Comparison of ENCODE assay signal across 12 cellular contexts in the genomic region with DNA sequence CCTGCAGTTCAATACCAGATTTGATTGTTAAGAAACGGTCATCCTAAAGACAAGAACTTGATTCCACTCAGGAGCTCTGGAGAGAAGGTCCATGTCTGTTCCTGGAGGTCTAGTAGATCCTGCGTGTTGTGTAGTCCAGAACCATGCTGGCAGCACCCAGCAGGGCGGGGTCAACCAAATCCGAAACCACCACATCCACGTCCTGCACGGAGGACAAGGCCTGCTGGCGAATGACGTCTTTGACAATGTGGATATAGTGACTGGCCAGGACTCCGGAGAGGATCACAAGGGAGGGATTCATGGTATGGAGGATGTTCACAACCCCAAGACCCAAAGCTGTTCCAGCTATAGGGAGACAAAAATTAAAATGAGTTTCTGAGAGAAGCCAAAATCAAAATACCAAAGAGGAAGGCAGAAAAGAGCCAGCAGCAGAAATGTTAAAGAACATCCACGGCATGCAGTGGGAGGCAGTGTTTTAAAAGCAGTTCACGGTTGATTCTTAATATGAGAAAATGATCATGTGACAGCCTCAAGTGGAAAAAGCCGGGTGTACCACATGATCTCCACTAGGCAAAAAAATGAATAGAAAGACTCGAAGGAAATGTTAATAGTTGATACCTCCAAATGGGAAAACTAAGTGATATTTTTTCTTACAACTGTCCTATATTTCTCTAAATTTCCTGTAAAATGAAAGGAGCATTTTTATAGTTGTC. TPM values are rescaled to one million over a fixed set of nuclear protein-coding genes. Genes with fewer than 3 reads are reported as not detected.
A peak's percentile ranks its signal among the peaks of the same experiment; 100 is the strongest.
DNase-seq lines count a peak whose midpoint lies in the region; ATAC-seq and TF ChIP-seq lines count a peak whose summit lies in the region.
"Had no signal": no experiment of that assay in that cellular context is flagged by ENCODE, and none has a peak within 500 bp of the region (broad histone marks: within the 10 kb centered on the region; RNA-seq: fewer than 3 reads in every experiment).

No MANE protein-coding gene starts in this region.

- H3K27me3 Mint-ChIP-seq in activated naive CD4-positive, alpha-beta T cell treated with anti-CD3 and anti-CD28 coated beads, Interleukin-2, amount 50 U/mL, for 24 hours: no peaks in the 10 kb centered on the region
- no peaks in the 10 kb centered on the region for H3K27me3 Mint-ChIP-seq in activated CD4-positive, alpha-beta memory T cell treated with anti-CD3 and anti-CD28 coated beads for 36 hours
- no peaks in the 10 kb centered on the region for H3K27me3 Mint-ChIP-seq in immature natural killer cell (ENCODE audit: low read depth in 3 of 3)

- H3K27ac Mint-ChIP-seq in activated naive CD4-positive, alpha-beta T cell treated with anti-CD3 and anti-CD28 coated beads, Interleukin-2, amount 50 U/mL, for 24 hours: peak overlapping the region; percentile 31
- H3K27ac Mint-ChIP-seq in activated CD4-positive, alpha-beta memory T cell treated with anti-CD3 and anti-CD28 coated beads for 36 hours: peak overlapping the region; percentile 72
- H3K27ac Mint-ChIP-seq in immature natural killer cell: peak overlapping the region in 5 of 6 donors; percentile 13 to 79 (median 54)

- H3K36me3 Mint-ChIP-seq in activated naive CD4-positive, alpha-beta T cell treated with anti-CD3 and anti-CD28 coated beads, Interleukin-2, amount 50 U/mL, for 24 hours: peaks cover 11% of the 10 kb centered on the region
- peaks cover 37% of the 10 kb centered on the region for H3K36me3 Mint-ChIP-seq in activated CD4-positive, alpha-beta memory T cell treated with anti-CD3 and anti-CD28 coated beads for 36 hours
- peaks cover 11 to 29% (median 20%) of the 10 kb centered on the region in 3 donors for H3K36me3 Mint-ChIP-seq in immature natural killer cell

- H3K36me3 ChIP-seq in ovary: no peaks in the 10 kb centered on the region

- intact Hi-C loops in activated CD4-positive, alpha-beta memory T cell treated with anti-CD3 and anti-CD28 coated beads for 36 hours (cut with micrococcal nuclease): no loop called here
- intact Hi-C loops in ovary (cut with DNase I): no loop called here

- H3K4me1 ChIP-seq in ovary (ENCODE audit: insufficient read depth): peaks cover 2% of the 10 kb centered on the region
- H3K4me1 ChIP-seq: breast epithelium had no signal

- POLR2A ChIA-PET in activated CD4-positive, alpha-beta memory T cell treated with anti-CD3 and anti-CD28 coated beads for 36 hours (lab: Charles Lee): interaction anchor here (2.0 kb wide), 1 partner anchor 27 kb away, joined by 7 read pairs; a partner anchor contains a TSS

- H3K4me3 ChIP-seq in ovary: no peak overlapping the region
- H3K4me3 ChIP-seq: breast epithelium had no signal

- H3K27me3 ChIP-seq in ovary: no peaks in the 10 kb centered on the region
- H3K27me3 ChIP-seq: breast epithelium had no signal

- 62 to 64% (median 63%) methylated on average over 13 of the region's 13 CpGs for WGBS in ovary, 3 donors

- no peak for TF ChIP-seq CTCF in ovary (IDR thresholded peaks at IDR 0.05)

- H3K9me3 ChIP-seq in ovary: peaks cover 0 to 2% of the 10 kb centered on the region in 2 donors

- H3K4me3 Mint-ChIP-seq in activated naive CD4-positive, alpha-beta T cell treated with anti-CD3 and anti-CD28 coated beads, Interleukin-2, amount 50 U/mL, for 24 hours: no peak overlapping the region
- H3K4me3 Mint-ChIP-seq in activated CD4-positive, alpha-beta memory T cell treated with anti-CD3 and anti-CD28 coated beads for 36 hours: no peak overlapping the region
- H3K4me3 Mint-ChIP-seq in immature natural killer cell: no peak overlapping the region

- H3K4me1 Mint-ChIP-seq in activated naive CD4-positive, alpha-beta T cell treated with anti-CD3 and anti-CD28 coated beads, Interleukin-2, amount 50 U/mL, for 24 hours: peaks cover 45% of the 10 kb centered on the region
- peaks cover 41% of the 10 kb centered on the region for H3K4me1 Mint-ChIP-seq in activated CD4-positive, alpha-beta memory T cell treated with anti-CD3 and anti-CD28 coated beads for 36 hours (ENCODE audit: low read depth)
- H3K4me1 Mint-ChIP-seq in immature natural killer cell: peaks cover 40 to 61% of the 10 kb centered on the region in 2 donors

- ATAC-seq in HG03097 (IDR thresholded peaks at IDR 0.05; ENCODE audit: low FRiP score, unreplicated experiment): no peak

- TF ChIP-seq EP300 in ovary (IDR thresholded peaks at IDR 0.05): no peak

- peak overlapping the region; percentile 35 for H3K27ac ChIP-seq in substantia nigra (ENCODE audit: low read depth, low read length, poor library complexity, severe bottlenecking)
- no peak overlapping the region for H3K27ac ChIP-seq in ovary

- CTCF ChIA-PET in activated CD4-positive, alpha-beta memory T cell treated with anti-CD3 and anti-CD28 coated beads for 36 hours (lab: Charles Lee): interaction anchor here (1.4 kb wide), 1 partner anchor 28 kb away, joined by 5 read pairs; no protein-coding TSS in a partner anchor

- DNase-seq in activated naive CD4-positive, alpha-beta T cell treated with anti-CD3 and anti-CD28 coated beads, Interleukin-2, amount 50 U/mL, for 16 hours: no peak
- DNase-seq in activated CD4-positive, alpha-beta memory T cell treated with anti-CD3 and anti-CD28 coated beads for 36 hours: no peak
- DNase-seq in immature natural killer cell: no peak
- peak in 1 of 49 donors; percentile 13 for DNase-seq in substantia nigra (lab: John Stamatoyannopoulos, UW)
- DNase-seq in KG1 (lab: John Stamatoyannopoulos, UW): no peak
- DNase-seq in ovary: no peak
- DNase-seq: AML-193, Karpas-422, NCI-H1694 had no signal

- no peak for TF ChIP-seq POLR2A in ovary (IDR thresholded peaks at IDR 0.05)

- no peaks in the 10 kb centered on the region for H3K9me3 Mint-ChIP-seq in activated naive CD4-positive, alpha-beta T cell treated with anti-CD3 and anti-CD28 coated beads, Interleukin-2, amount 50 U/mL, for 24 hours
- H3K9me3 Mint-ChIP-seq in activated CD4-positive, alpha-beta memory T cell treated with anti-CD3 and anti-CD28 coated beads for 36 hours: no peaks in the 10 kb centered on the region
- no peaks in the 10 kb centered on the region for H3K9me3 Mint-ChIP-seq in immature natural killer cell

RNA-seq across cellular contexts. Expression of a gene that starts 26.7 kb away (rescaled TPM):
- 100 to 1,000 TPM; 139 to 144 TPM for total RNA-seq in activated CD4-positive, alpha-beta memory T cell treated with anti-CD3 and anti-CD28 coated beads for 36 hours
- 100 to 1,000 TPM in 1 of 3 donors, 10 to 100 TPM in 2; 62.2 to 121 (median 89.0) TPM for polyA plus RNA-seq in immature natural killer cell
- 100 to 1,000 TPM; 170 to 223 (median 202) TPM for total RNA-seq in ovary
- 100 to 1,000 TPM; 242 to 243 TPM for polyA plus RNA-seq in ovary

RNA-seq across cellular contexts. Expression of a gene that starts 40.8 kb away (rescaled TPM):
- 10 to 100 TPM; 19.2 to 20.5 TPM for total RNA-seq in activated CD4-positive, alpha-beta memory T cell treated with anti-CD3 and anti-CD28 coated beads for 36 hours
- polyA plus RNA-seq in immature natural killer cell (1 to 10 TPM; 2.3 to 4.8 (median 4.3) TPM), ovary (10 to 100 TPM; 13.0 to 22.9 TPM)
- total RNA-seq in ovary: 10 to 100 TPM; 17.1 to 34.1 (median 24.0) TPM

RNA-seq across cellular contexts. Expression of a gene that starts 48.2 kb away (rescaled TPM):
- total RNA-seq in activated CD4-positive, alpha-beta memory T cell treated with anti-CD3 and anti-CD28 coated beads for 36 hours: not detected
- polyA plus RNA-seq in immature natural killer cell (under 1 TPM in 1 of 3 donors, not detected in 2; 0.43 TPM), ovary (under 1 TPM in 1 of 2 donors, not detected in 1; 0.33 TPM)
- total RNA-seq in ovary: under 1 TPM in 3 of 7 donors, not detected in 4; 0.15 to 0.28 (median 0.27) TPM
